Comparison of ENCODE assay signal across 21 cellular contexts in genomic region chr18:24663026-24663425, GRCh38.
"Had no signal": no experiment of that assay in that cellular context is flagged by ENCODE, and none has a peak within 500 bp of the region (broad histone marks: within the 10 kb centered on the region; RNA-seq: fewer than 3 reads in every experiment).

No MANE protein-coding gene starts in this region.

- H3K4me3 Mint-ChIP-seq: memory B cell; mesothelial cell of epicardium; natural killer cell treated with Interleukin-12 subunit alpha and Interleukin-12 subunit beta and Interleukin-15 and Interleukin-18, amount 100 ng/mL, for 72 hours; stimulated activated memory B cell treated with anti-CD40 and anti-IgM and Interleukin-4, amounts not matched to agents 10 μg/mL and 1 μg/mL and 100 μg/mL, for 72 hours; stimulated activated naive CD8-positive, alpha-beta T cell treated with anti-CD3 and anti-CD28 coated beads, Interleukin-15, amount 100 ng/mL, for 72 hours had no signal

- H3K79me2 ChIP-seq: hepatocyte, parathyroid adenoma had no signal

- H3K27ac Mint-ChIP-seq: memory B cell; mesothelial cell of epicardium; natural killer cell treated with Interleukin-12 subunit alpha and Interleukin-12 subunit beta and Interleukin-15 and Interleukin-18, amount 100 ng/mL, for 72 hours; stimulated activated memory B cell treated with anti-CD40 and anti-IgM and Interleukin-4, amounts not matched to agents 10 μg/mL and 1 μg/mL and 100 μg/mL, for 72 hours; stimulated activated naive CD8-positive, alpha-beta T cell treated with anti-CD3 and anti-CD28 coated beads, Interleukin-15, amount 100 ng/mL, for 72 hours had no signal

- H3K4me1 ChIP-seq: colonic mucosa, foreskin keratinocyte, parathyroid adenoma, psoas muscle, right lobe of liver, testis had no signal

- H3K27me3 ChIP-seq: colonic mucosa, hepatocyte, right lobe of liver, spleen, testis had no signal

- H3K4me2 ChIP-seq: hepatocyte had no signal

- H2AFZ ChIP-seq: hepatocyte, parathyroid adenoma had no signal

- H3K36me3 ChIP-seq: colonic mucosa, lower lobe of right lung, right lobe of liver, spleen, transverse colon had no signal

- H3K9ac ChIP-seq: parathyroid adenoma had no signal

- H3K27ac ChIP-seq: colonic mucosa, foreskin keratinocyte, hepatocyte, lower lobe of right lung, parathyroid adenoma, psoas muscle, right lobe of liver, spleen, testis, transverse colon had no signal

- DNase-seq: colonic mucosa; dermis blood vessel endothelial cell; head of caudate nucleus; lower lobe of right lung; psoas muscle; retina; right lobe of liver; spleen; stimulated activated CD4-positive, alpha-beta T cell treated with anti-CD3 and anti-CD28 coated beads, Interleukin-15, amount 100 ng/mL, for 24 hours; stimulated activated CD4-positive, alpha-beta T cell treated with anti-CD3 and anti-CD28 coated beads, Interleukin-1b, Interleukin-23, amount 100 ng/mL, for 48 hours; stimulated activated CD4-positive, alpha-beta T cell treated with anti-CD3 and anti-CD28 coated beads, Interleukin-4, amount 100 ng/mL, for 24 hours; stimulated activated naive CD8-positive, alpha-beta T cell treated with anti-CD3 and anti-CD28 coated beads, Interleukin-15, amount 100 ng/mL, for 72 hours; testis; transverse colon had no signal

- H3K4me3 ChIP-seq: colonic mucosa, hepatocyte, lower lobe of right lung, psoas muscle, right lobe of liver, spleen, testis, transverse colon had no signal

- ATAC-seq: lower lobe of right lung; natural killer cell treated with Interleukin-12 subunit alpha and Interleukin-12 subunit beta and Interleukin-15 and Interleukin-18, amount 100 ng/mL, for 72 hours; psoas muscle; right lobe of liver; stimulated activated memory B cell treated with anti-CD40 and anti-IgM and Interleukin-4, amounts not matched to agents 10 μg/mL and 1 μg/mL and 100 μg/mL, for 72 hours; stimulated activated naive CD8-positive, alpha-beta T cell treated with anti-CD3 and anti-CD28 coated beads, Interleukin-15, amount 100 ng/mL, for 72 hours had no signal

- H3K9me3 Mint-ChIP-seq: natural killer cell treated with Interleukin-12 subunit alpha and Interleukin-12 subunit beta and Interleukin-15 and Interleukin-18, amount 100 ng/mL, for 72 hours; stimulated activated naive CD8-positive, alpha-beta T cell treated with anti-CD3 and anti-CD28 coated beads, Interleukin-15, amount 100 ng/mL, for 72 hours had no signal

- H3K36me3 Mint-ChIP-seq: memory B cell; mesothelial cell of epicardium; natural killer cell treated with Interleukin-12 subunit alpha and Interleukin-12 subunit beta and Interleukin-15 and Interleukin-18, amount 100 ng/mL, for 72 hours; stimulated activated memory B cell treated with anti-CD40 and anti-IgM and Interleukin-4, amounts not matched to agents 10 μg/mL and 1 μg/mL and 100 μg/mL, for 72 hours had no signal

- H3K9me3 ChIP-seq: colonic mucosa, lower lobe of right lung, psoas muscle, right lobe of liver, spleen, testis, transverse colon had no signal
